ENCODE assay signal across 25 cellular contexts in the genomic region with DNA sequence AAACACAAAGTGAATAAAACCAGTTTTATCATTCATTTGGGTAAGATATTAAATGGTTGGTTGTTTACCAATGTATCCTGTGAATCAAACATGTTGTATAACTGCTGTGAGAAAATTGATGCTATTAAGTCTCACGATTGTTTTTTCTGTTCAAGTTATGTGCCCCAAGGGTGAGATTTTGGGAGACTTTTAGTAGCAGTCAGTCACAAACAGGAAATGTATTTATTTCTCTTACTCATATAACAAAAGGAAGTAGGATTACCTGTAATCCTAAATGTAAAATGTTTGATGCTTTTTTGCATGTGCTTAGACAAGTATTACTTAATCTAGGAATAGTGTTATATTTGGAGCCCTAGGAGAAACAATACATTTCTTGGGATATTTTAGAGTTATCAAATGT. TPM values are rescaled to one million over a fixed set of nuclear protein-coding genes. Genes with fewer than 3 reads are reported as not detected.
DNase-seq lines count a peak whose midpoint lies in the region; ATAC-seq, FAIRE-seq and TF ChIP-seq lines count a peak whose summit lies in the region.
"Had no signal": no experiment of that assay in that cellular context is flagged by ENCODE, and none has a peak within 500 bp of the region (broad histone marks: within the 10 kb centered on the region; RNA-seq: fewer than 3 reads in every experiment).

No MANE protein-coding gene starts in this region.

- H3K27me3 ChIP-seq in left lung = no peaks in the 10 kb centered on the region
- H3K27me3 ChIP-seq: SJCRH30 had no signal

- intact Hi-C loops in left lung (cut with DNase I) = loop anchor here in 1 of 2 donors (10.0 kb wide), 1 partner anchor 118 kb away; no protein-coding TSS in a partner anchor

- H3K36me3 ChIP-seq in left lung = peaks cover 0 to 3% of the 10 kb centered on the region in 2 donors
- H3K36me3 ChIP-seq: SJCRH30 had no signal

- DNase-seq in GM12892 (ENCODE audit: insufficient read length) (no peak), NCI-H69 (lab: John Stamatoyannopoulos, UW) (peak; percentile 2), activated T-cell treated with anti-CD3 and anti-CD28 coated beads for 4 hours (no peak), left lung (no peak), germinal center (ENCODE audit: low spot score) (no peak), retina (no peak)
- DNase-seq: activated CD4-positive, alpha-beta T cell treated with anti-CD3 and anti-CD28 coated beads, Interleukin-2, amount 10 ng/mL, durations not matched to agents 7 days and 5 days; activated CD8-positive, alpha-beta memory T cell treated with anti-CD3 and anti-CD28 coated beads, Interleukin-2, amount 50 U/mL, for 4 hours; activated effector memory CD4-positive, alpha-beta T cell treated with anti-CD3 and anti-CD28 coated beads, Interleukin-2, amount 50 U/mL, for 16 hours; cortex of kidney; HCEC 1CT; head of caudate nucleus; naive thymus-derived CD4-positive, alpha-beta T cell; NCI-H187; NCI-H226; right cardiac atrium; SJCRH30; stimulated activated CD8-positive, alpha-beta memory T cell treated with anti-CD3 and anti-CD28 coated beads, Interleukin-4, amount 100 ng/mL, for 48 hours; substantia nigra; T-helper 1 cell had no signal

- no peak overlapping the region for H3K4me3 ChIP-seq in left lung
- H3K4me3 ChIP-seq: A549, SJCRH30 had no signal

- peak; percentile 46 for FAIRE-seq in GM12892 (lab: Jason Lieb, UNC)
- FAIRE-seq: A549, bronchial epithelial cell had no signal

- no peaks in the 10 kb centered on the region for H3K4me1 ChIP-seq in left lung
- H3K4me1 ChIP-seq: SJCRH30 had no signal

- H3K27ac ChIP-seq in left lung = no peak overlapping the region
- H3K27ac ChIP-seq: A549, KMS-11, SJCRH30 had no signal

- H3K9me3 ChIP-seq in left lung = no peaks in the 10 kb centered on the region
- H3K9me3 ChIP-seq: A549 had no signal

- TF ChIP-seq CTCF in left lung (IDR thresholded peaks at IDR 0.05) = no peak

- ATAC-seq in GM19395 (IDR thresholded peaks at IDR 0.05; ENCODE audit: unreplicated experiment) (peak; percentile 85), HG02840 (IDR thresholded peaks at IDR 0.05; ENCODE audit: low FRiP score, unreplicated experiment) (peak; percentile 55), left lung (no peak)
- ATAC-seq: A549; naive thymus-derived CD4-positive, alpha-beta T cell; right cardiac atrium had no signal

- TF ChIP-seq POLR2A in GM12892 (IDR thresholded peaks at IDR 0.05; ENCODE audit: low read depth, low read length) = no peak

RNA-seq across cellular contexts. Expression of a gene that starts 39.2 kb away (rescaled TPM):
- polyA plus RNA-seq in GM12892 (2012; ENCODE audit: missing spikeins) = 8.7 TPM
- 10 to 100 TPM in 1 of 2 donors, 1 to 10 TPM in 1; 9.1 to 14.8 TPM for total RNA-seq in left lung
